12 cellular contexts compared by ENCODE assay signal in genomic region chr1:14946011-14946359, GRCh38.
DNase-seq lines count a peak whose midpoint lies in the region; ATAC-seq, FAIRE-seq and TF ChIP-seq lines count a peak whose summit lies in the region.
"Had no signal": no experiment of that assay in that cellular context is flagged by ENCODE, and none has a peak within 500 bp of the region (broad histone marks: within the 10 kb centered on the region; RNA-seq: fewer than 3 reads in every experiment).

No MANE protein-coding gene starts in this region.

- peaks cover 17% of the 10 kb centered on the region for H3K27me3 Mint-ChIP-seq in GM23338 (ENCODE audit: insufficient read depth, low read depth, poor library complexity)
- peaks cover 9 to 10% of the 10 kb centered on the region in 2 donors for H3K27me3 Mint-ChIP-seq in CD4-positive, alpha-beta memory T cell

- H3K4me3 ChIP-seq in GM23338, result no peak overlapping the region
- H3K4me3 ChIP-seq in bronchial epithelial cell (ENCODE audit: low read depth, low read length), result no peak overlapping the region
- H3K4me3 ChIP-seq in kidney (ENCODE audit: low read length in 2 of 2), result peak overlapping the region in 1 of 2 donors; percentile 17
- H3K4me3 ChIP-seq in skeletal muscle cell (ENCODE audit: low read depth, low read length), result peak overlapping the region; percentile 22
- H3K4me3 ChIP-seq in CD4-positive, alpha-beta memory T cell (ENCODE audit: low read length in 2 of 2), result no peak overlapping the region

- H3K4me1 ChIP-seq in GM23338 (ENCODE audit: insufficient read depth) (peaks cover 24% of the 10 kb centered on the region), kidney (ENCODE audit: control insufficient read depth in 1 of 2, insufficient read depth in 1 of 2, low read depth in 1 of 2, low read length in 2 of 2) (peaks cover 69 to 70% of the 10 kb centered on the region in 2 donors)
- no peaks in the 10 kb centered on the region for H3K4me1 ChIP-seq in CD4-positive, alpha-beta memory T cell (ENCODE audit: insufficient read depth, low read length)

- FAIRE-seq in bronchial epithelial cell (lab: Jason Lieb, UNC) (no peak), kidney (lab: Jason Lieb, UNC) (no peak)

- CTCF ChIA-PET in CD4-positive, alpha-beta memory T cell (lab: Charles Lee; ENCODE audit: partially characterized antibody), result no interaction called here

- H3K4me1 Mint-ChIP-seq in GM23338, result peaks cover 62% of the 10 kb centered on the region
- no peaks in the 10 kb centered on the region for H3K4me1 Mint-ChIP-seq in CD4-positive, alpha-beta memory T cell

- peak overlapping the region in 1 of 2 donors; percentile 72 for H3K9ac ChIP-seq in kidney (ENCODE audit: low read length in 2 of 2)

- no peaks in the 10 kb centered on the region for H3K36me3 ChIP-seq in GM23338 (ENCODE audit: insufficient read depth)
- H3K36me3 ChIP-seq in bronchial epithelial cell (ENCODE audit: control insufficient read depth, insufficient read depth, low read length), result no peaks in the 10 kb centered on the region
- H3K36me3 ChIP-seq in kidney (ENCODE audit: control insufficient read depth in 1 of 2, insufficient read depth in 2 of 2, low read length in 2 of 2), result no peaks in the 10 kb centered on the region
- no peaks in the 10 kb centered on the region for H3K36me3 ChIP-seq in CD4-positive, alpha-beta memory T cell (ENCODE audit: insufficient read depth, low read length)

- H4K20me1 ChIP-seq in GM23338 (replicated peaks; ENCODE audit: insufficient read depth), result peaks cover 4% of the 10 kb centered on the region; the same call in 1 of the 2 replicates

- H3F3A ChIP-seq in GM23338 (replicated peaks; ENCODE audit: low read depth), result no peaks in the 10 kb centered on the region

- no peaks in the 10 kb centered on the region for H3K9me3 ChIP-seq in kidney (ENCODE audit: control insufficient read depth in 1 of 2, low read length in 2 of 2)
- no peaks in the 10 kb centered on the region for H3K9me3 ChIP-seq in CD4-positive, alpha-beta memory T cell (ENCODE audit: control insufficient read depth in 1 of 2, low read length in 2 of 2)

- H3K36me3 Mint-ChIP-seq in GM23338 (ENCODE audit: low read depth), result no peaks in the 10 kb centered on the region
- H3K36me3 Mint-ChIP-seq in CD4-positive, alpha-beta memory T cell, result no peaks in the 10 kb centered on the region
- H3K36me3 Mint-ChIP-seq: WTC11 had no signal

- ATAC-seq in GM23338 (peak; percentile 8; the same call in 1 of the 3 replicates), GM19455 (IDR thresholded peaks at IDR 0.05; ENCODE audit: unreplicated experiment) (no peak), GM21529 (IDR thresholded peaks at IDR 0.05; ENCODE audit: unreplicated experiment) (no peak)

- no peaks in the 10 kb centered on the region for H3K27me3 ChIP-seq in GM23338 (ENCODE audit: insufficient read depth)
- H3K27me3 ChIP-seq in bronchial epithelial cell (ENCODE audit: control insufficient read depth, insufficient read depth, low read length), result no peaks in the 10 kb centered on the region
- no peaks in the 10 kb centered on the region for H3K27me3 ChIP-seq in CD4-positive, alpha-beta memory T cell (ENCODE audit: insufficient read depth, low read length)

- no peak overlapping the region for H2AFZ ChIP-seq in GM23338

- H3K27ac ChIP-seq in GM23338 (ENCODE audit: low read depth) (no peak overlapping the region), kidney (ENCODE audit: low read depth in 2 of 2, low read length in 2 of 2) (peak overlapping the region; percentile 84 to 92)
- no peak overlapping the region for H3K27ac ChIP-seq in CD4-positive, alpha-beta memory T cell (ENCODE audit: low read depth, low read length)
- H3K27ac ChIP-seq: C4-2B had no signal

- H3K79me2 ChIP-seq in GM23338 (replicated peaks; ENCODE audit: insufficient read depth), result no peaks in the 10 kb centered on the region; the same call in 1 of the 2 replicates

- H3K9me2 ChIP-seq in GM23338 (ENCODE audit: insufficient read depth), result 0 out of 2 replicates have a peak, but pooled peaks cover 3% of the 10 kb centered on the region

- intact Hi-C loops in kidney (cut with DNase I), result no loop called here
- intact Hi-C loops in CD4-positive, alpha-beta memory T cell (cut with micrococcal nuclease), result no loop called here

- POLR2A ChIA-PET in CD4-positive, alpha-beta memory T cell (lab: Charles Lee; ENCODE audit: partially characterized antibody), result no interaction called here

- H3K4me2 ChIP-seq in GM23338, result peak overlapping the region; percentile 51; the same call in 1 of the 2 replicates

- no peak for DNase-seq in GM23338 (ENCODE audit: low spot score)
- no peak for DNase-seq in bronchial epithelial cell (ENCODE audit: low read depth)
- DNase-seq in kidney, result no peak
- no peak for DNase-seq in skeletal muscle cell (ENCODE audit: low read depth)
- no peak for DNase-seq in CD4-positive, alpha-beta memory T cell
- DNase-seq in NCI-H2107 treated with DMSO at 0.1 percent for 48 hours (lab: John Stamatoyannopoulos, UW; ENCODE audit: unreplicated experiment), result no peak
- DNase-seq: activated T-cell treated with anti-CD3 and anti-CD28 coated beads, Interleukin-2, amount 50 U/mL, for 48 hours; NCI-H1436 had no signal

- TF ChIP-seq CTCF in GM23338 (conservative IDR thresholded peaks at IDR 0.05; ENCODE audit: low read depth in 2 of 2) (peak in 1 of 2 experiments; percentile 24; a peak in 1 of 4 replicates), bronchial epithelial cell (IDR thresholded peaks at IDR 0.05; ENCODE audit: insufficient read depth, low read length, severe bottlenecking) (peak; percentile 11), kidney (IDR thresholded peaks at IDR 0.05; ENCODE audit: borderline replicate concordance, extremely low read depth, insufficient read depth) (no peak)

- H3K9me3 Mint-ChIP-seq in GM23338, result no peaks in the 10 kb centered on the region; the same call in 2 of the 3 replicates
- no peaks in the 10 kb centered on the region for H3K9me3 Mint-ChIP-seq in CD4-positive, alpha-beta memory T cell

- no peak overlapping the region for H3K4me3 Mint-ChIP-seq in GM23338
- H3K4me3 Mint-ChIP-seq in CD4-positive, alpha-beta memory T cell, result no peak overlapping the region
- H3K4me3 Mint-ChIP-seq: WTC11 had no signal

- no peak overlapping the region for H3K27ac Mint-ChIP-seq in GM23338
- no peak overlapping the region for H3K27ac Mint-ChIP-seq in CD4-positive, alpha-beta memory T cell

TF ChIP-seq in GM23338, 12 proteins besides CTCF, POLR2A, EP300 and RAD21 (continues in another document):
- TF ChIP-seq EZH2phosphoT487 (IDR thresholded peaks at IDR 0.05; ENCODE audit: unreplicated experiment), result no peak
- TF ChIP-seq POLR2AphosphoS5 (IDR thresholded peaks at IDR 0.05; ENCODE audit: low read depth), result no peak
- TF ChIP-seq ZNF331 (CRISPR knock-in tag; IDR thresholded peaks at IDR 0.05; ENCODE audit: low read depth), result no peak
- no peak for TF ChIP-seq ZNF114 (CRISPR knock-in tag; IDR thresholded peaks at IDR 0.05)
- TF ChIP-seq STAT1 (IDR thresholded peaks at IDR 0.05; ENCODE audit: unreplicated experiment), result no peak
- TF ChIP-seq CREB1 (CRISPR knock-in tag; IDR thresholded peaks at IDR 0.05; ENCODE audit: low read depth), result no peak
- no peak for TF ChIP-seq NANOG (IDR thresholded peaks at IDR 0.05; ENCODE audit: borderline replicate concordance)
- no peak for TF ChIP-seq REST (IDR thresholded peaks at IDR 0.05; ENCODE audit: unreplicated experiment)
- TF ChIP-seq EZH2 (IDR thresholded peaks at IDR 0.05; ENCODE audit: low read depth, unreplicated experiment), result no peak
- TF ChIP-seq ETS1 (IDR thresholded peaks at IDR 0.05), result no peak

Comparison
In these comparisons a context has a peak if more than half of its experiments do, and no peak if none do; other contexts are left out.
1. H3K27ac ChIP-seq: peak in kidney (2 of 2); none in GM23338 (single experiment) and CD4-positive, alpha-beta memory T cell (single experiment).